ENCODE assay signal across 1 cellular context in genomic region chr22:22478450-22478849, GRCh38.
TF ChIP-seq lines count a peak whose summit lies in the region.

No MANE protein-coding gene starts in this region.

TF ChIP-seq in K562, 482 proteins besides CTCF, POLR2A, EP300 and RAD21 (continued from another document):
- TF ChIP-seq MLX (CRISPR knock-in tag; conservative IDR thresholded peaks at IDR 0.05), result no peak
- TF ChIP-seq SNIP1 (IDR thresholded peaks at IDR 0.05; ENCODE audit: low read depth), result no peak
- TF ChIP-seq HSF4 (CRISPR knock-in tag; IDR thresholded peaks at IDR 0.05; ENCODE audit: borderline replicate concordance), result no peak
- no peak for TF ChIP-seq ZNF316 (IDR thresholded peaks at IDR 0.05)
